ENCODE assay signal across 21 cellular contexts in the genomic region with DNA sequence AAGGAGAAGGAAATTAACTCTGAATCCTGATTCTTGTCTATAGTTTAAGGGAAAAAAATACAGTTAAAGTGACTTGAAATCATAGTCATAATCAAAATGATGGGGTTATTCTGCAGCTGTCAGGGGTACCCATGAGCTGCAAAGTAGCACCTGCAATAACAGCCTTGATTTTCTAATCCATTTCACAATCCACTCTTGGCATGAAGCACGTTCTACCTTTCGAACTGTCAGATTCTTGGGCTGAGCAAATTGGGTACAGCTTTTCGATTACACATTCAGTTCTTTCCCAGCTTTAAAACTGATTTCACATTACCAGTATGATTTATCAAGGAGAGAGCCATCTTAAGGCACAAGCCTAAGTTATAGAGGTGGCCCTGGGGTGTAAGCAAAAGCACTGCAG.
"Had no signal": no experiment of that assay in that cellular context is flagged by ENCODE, and none has a peak within 500 bp of the region (broad histone marks: within the 10 kb centered on the region; RNA-seq: fewer than 3 reads in every experiment).

No MANE protein-coding gene starts in this region.

- ATAC-seq: foreskin keratinocyte, gastroesophageal sphincter, heart right ventricle, left cardiac atrium, left ventricle myocardium superior, lower lobe of right lung had no signal

- H3K4me3 Mint-ChIP-seq: mesothelial cell of epicardium had no signal

- H3K9me3 ChIP-seq: esophagus muscularis mucosa, gastroesophageal sphincter, heart right ventricle, lower lobe of right lung, mucosa of descending colon had no signal

- H3K27ac Mint-ChIP-seq: mesothelial cell of epicardium had no signal

- FAIRE-seq: colon, endothelial cell of umbilical vein, frontal cortex, islet of Langerhans, keratinocyte had no signal

- H3K27ac ChIP-seq: coronary artery, dorsolateral prefrontal cortex, esophagus muscularis mucosa, foreskin keratinocyte, gastroesophageal sphincter, heart right ventricle, lower lobe of right lung had no signal

- H3K9me3 Mint-ChIP-seq: mesothelial cell of epicardium had no signal

- H3K36me3 Mint-ChIP-seq: mesothelial cell of epicardium had no signal

- H3K36me3 ChIP-seq: esophagus muscularis mucosa, gastroesophageal sphincter, heart right ventricle, lower lobe of right lung had no signal

- DNase-seq: dermis blood vessel endothelial cell; dorsolateral prefrontal cortex; effector CD4-positive, alpha-beta T cell; effector memory CD4-positive, alpha-beta T cell; foreskin keratinocyte; heart right ventricle; hippocampal formation; left cardiac atrium; left ventricle myocardium superior; lower lobe of right lung; mesenchymal stem cell had no signal

- H3K27me3 ChIP-seq: esophagus muscularis mucosa, gastroesophageal sphincter, heart right ventricle had no signal

- H3K4me3 ChIP-seq: coronary artery, dorsolateral prefrontal cortex, esophagus muscularis mucosa, gastroesophageal sphincter, heart right ventricle, lower lobe of right lung, mucosa of descending colon had no signal

- H3K4me1 ChIP-seq: esophagus muscularis mucosa, foreskin keratinocyte, gastroesophageal sphincter, heart right ventricle, lower lobe of right lung had no signal
